Comparison of ENCODE assay signal across 11 cellular contexts in the genomic region with DNA sequence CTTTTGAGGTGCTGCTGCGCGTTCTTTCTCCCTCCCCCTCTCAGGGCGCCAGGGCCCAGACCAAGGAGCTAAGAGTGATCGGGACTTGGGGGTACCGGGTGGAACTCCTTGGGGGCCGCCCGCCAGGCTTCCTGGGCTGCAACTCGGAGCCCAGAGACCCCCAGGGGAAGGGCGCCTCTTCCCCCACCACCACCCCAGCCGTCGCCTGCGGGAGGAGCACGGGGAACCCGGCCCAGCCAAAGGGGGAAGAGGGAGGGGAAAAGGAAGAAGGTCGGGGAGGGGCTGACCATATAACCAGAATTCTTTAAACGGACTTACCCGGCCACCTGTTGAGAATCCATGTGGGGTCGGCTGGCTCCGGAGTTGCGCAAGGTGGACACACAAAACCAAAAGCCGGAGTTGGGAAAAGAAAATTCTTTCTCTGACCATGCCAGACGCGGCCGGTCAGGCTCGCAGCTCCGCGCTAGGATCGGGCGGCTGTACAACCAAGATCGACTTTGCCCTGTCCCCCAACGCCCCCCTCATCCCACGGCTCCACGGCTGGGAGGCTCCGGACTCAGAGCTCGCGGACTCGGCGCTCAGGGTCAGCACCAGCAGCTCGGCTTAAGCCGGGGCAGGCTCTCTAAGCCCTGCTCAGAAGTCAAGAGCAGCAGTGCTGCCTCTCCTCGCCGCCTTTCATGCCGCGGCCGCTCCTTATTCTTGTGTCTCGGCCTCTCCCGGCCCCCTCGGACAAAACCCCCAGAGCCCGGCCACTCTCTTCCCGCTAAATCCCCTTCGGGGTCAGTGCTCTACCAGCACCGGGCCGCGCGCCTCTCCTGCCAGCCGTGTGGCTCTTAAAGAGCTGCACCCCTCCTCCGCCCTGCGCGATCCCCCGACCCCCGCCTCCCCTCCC. TPM values are rescaled to one million over a fixed set of nuclear protein-coding genes. Genes with fewer than 3 reads are reported as not detected.
A peak's percentile ranks its signal among the peaks of the same experiment; 100 is the strongest.
DNase-seq lines count a peak whose midpoint lies in the region; ATAC-seq lines count a peak whose summit lies in the region.
"Had no signal": no experiment of that assay in that cellular context is flagged by ENCODE, and none has a peak within 500 bp of the region (broad histone marks: within the 10 kb centered on the region; RNA-seq: fewer than 3 reads in every experiment).

No MANE protein-coding gene starts in this region.

- H3K4me3 Mint-ChIP-seq in activated naive CD8-positive, alpha-beta T cell treated with anti-CD3 and anti-CD28 coated beads for 36 hours, result peak overlapping the region; percentile 40
- H3K4me3 Mint-ChIP-seq in activated naive CD8-positive, alpha-beta T cell treated with anti-CD3 and anti-CD28 coated beads, Interleukin-2, amount 50 U/mL, for 24 hours, result no peak overlapping the region
- H3K4me3 Mint-ChIP-seq in stimulated activated naive B cell treated with anti-CD40 and anti-IgM and Interleukin-4, amounts not matched to agents 10 μg/mL and 1 μg/mL and 100 μg/mL, for 72 hours, result peak overlapping the region; percentile 72 to 77
- H3K4me3 Mint-ChIP-seq: CD4-positive, CD25-positive, alpha-beta regulatory T cell had no signal

- H3K27me3 ChIP-seq in NT2/D1 (ENCODE audit: insufficient read depth, insufficient read length) (peaks cover 95% of the 10 kb centered on the region), iPS DF 6.9 (ENCODE audit: control insufficient read depth, insufficient read depth, low read length) (peaks cover 84% of the 10 kb centered on the region)

- H3K27me3 Mint-ChIP-seq in activated naive CD8-positive, alpha-beta T cell treated with anti-CD3 and anti-CD28 coated beads for 36 hours, result peaks cover 91% of the 10 kb centered on the region
- peaks cover 84% of the 10 kb centered on the region for H3K27me3 Mint-ChIP-seq in activated naive CD8-positive, alpha-beta T cell treated with anti-CD3 and anti-CD28 coated beads, Interleukin-2, amount 50 U/mL, for 24 hours
- H3K27me3 Mint-ChIP-seq in stimulated activated naive B cell treated with anti-CD40 and anti-IgM and Interleukin-4, amounts not matched to agents 10 μg/mL and 1 μg/mL and 100 μg/mL, for 72 hours, result peaks cover 78 to 96% of the 10 kb centered on the region in 2 donors

- no peak overlapping the region for H3K27ac ChIP-seq in iPS DF 6.9 (ENCODE audit: low read length)

- H3K9me3 ChIP-seq in NT2/D1 (ENCODE audit: insufficient read depth, low read length) (no peaks in the 10 kb centered on the region), iPS DF 6.9 (ENCODE audit: control insufficient read depth, insufficient read depth, low read length) (no peaks in the 10 kb centered on the region)

- H3K4me1 Mint-ChIP-seq in activated naive CD8-positive, alpha-beta T cell treated with anti-CD3 and anti-CD28 coated beads for 36 hours, result peaks cover 29% of the 10 kb centered on the region
- H3K4me1 Mint-ChIP-seq in activated naive CD8-positive, alpha-beta T cell treated with anti-CD3 and anti-CD28 coated beads, Interleukin-2, amount 50 U/mL, for 24 hours, result peaks cover 25% of the 10 kb centered on the region
- peaks cover 44 to 81% of the 10 kb centered on the region in 2 donors for H3K4me1 Mint-ChIP-seq in stimulated activated naive B cell treated with anti-CD40 and anti-IgM and Interleukin-4, amounts not matched to agents 10 μg/mL and 1 μg/mL and 100 μg/mL, for 72 hours

- H3K4me1 ChIP-seq in NT2/D1 (ENCODE audit: insufficient read depth, insufficient read length) (peaks cover 16% of the 10 kb centered on the region), iPS DF 6.9 (ENCODE audit: control insufficient read depth, insufficient read depth, low read length) (peaks cover 11% of the 10 kb centered on the region)

- H3K36me3 ChIP-seq in NT2/D1 (ENCODE audit: insufficient read depth, insufficient read length, low read length) (no peaks in the 10 kb centered on the region), iPS DF 6.9 (ENCODE audit: control insufficient read depth, insufficient read depth, low read length) (no peaks in the 10 kb centered on the region)

- no peak overlapping the region for H3K9ac ChIP-seq in NT2/D1 (ENCODE audit: insufficient read length, low read depth)

- ATAC-seq in activated naive CD8-positive, alpha-beta T cell treated with anti-CD3 and anti-CD28 coated beads, Interleukin-2, amount 50 U/mL, for 24 hours, result no peak
- ATAC-seq in stimulated activated naive B cell treated with anti-CD40 and anti-IgM and Interleukin-4, amounts not matched to agents 10 μg/mL and 1 μg/mL and 100 μg/mL, for 72 hours (replicated peaks), result no peak
- no peak for ATAC-seq in HG03457 (IDR thresholded peaks at IDR 0.05; ENCODE audit: unreplicated experiment)

- DNase-seq in activated naive CD8-positive, alpha-beta T cell treated with anti-CD3 and anti-CD28 coated beads for 36 hours, result no peak
- no peak for DNase-seq in activated naive CD8-positive, alpha-beta T cell treated with anti-CD3 and anti-CD28 coated beads, Interleukin-2, amount 50 U/mL, for 24 hours
- DNase-seq in NT2/D1 (ENCODE audit: low read depth, low spot score) (no peak), iPS DF 6.9 (ENCODE audit: low read depth, low spot score) (no peak), NCI-H526 treated with DMSO at 0.1 percent for 48 hours (lab: John Stamatoyannopoulos, UW) (no peak)
- no peak for DNase-seq in stimulated activated naive B cell treated with anti-CD40 and anti-IgM and Interleukin-4, amounts not matched to agents 10 μg/mL and 1 μg/mL and 100 μg/mL, for 72 hours
- DNase-seq in stimulated activated naive CD4-positive, alpha-beta T cell (lab: John Stamatoyannopoulos, UW), result no peak
- DNase-seq: CD4-positive, CD25-positive, alpha-beta regulatory T cell; erythroblast had no signal

- no CpG with 5 or more reads among the region's 61 CpGs for WGBS in iPS DF 6.9 (ENCODE audit: insufficient coverage, insufficient read length)

- H3K36me3 Mint-ChIP-seq in activated naive CD8-positive, alpha-beta T cell treated with anti-CD3 and anti-CD28 coated beads for 36 hours, result no peaks in the 10 kb centered on the region
- no peaks in the 10 kb centered on the region for H3K36me3 Mint-ChIP-seq in activated naive CD8-positive, alpha-beta T cell treated with anti-CD3 and anti-CD28 coated beads, Interleukin-2, amount 50 U/mL, for 24 hours (ENCODE audit: low read depth)
- H3K36me3 Mint-ChIP-seq in stimulated activated naive B cell treated with anti-CD40 and anti-IgM and Interleukin-4, amounts not matched to agents 10 μg/mL and 1 μg/mL and 100 μg/mL, for 72 hours, result peaks cover 4% of the 10 kb centered on the region in 2 donors
- H3K36me3 Mint-ChIP-seq: CD4-positive, CD25-positive, alpha-beta regulatory T cell had no signal

- H3K27ac Mint-ChIP-seq in activated naive CD8-positive, alpha-beta T cell treated with anti-CD3 and anti-CD28 coated beads for 36 hours, result no peak overlapping the region
- no peak overlapping the region for H3K27ac Mint-ChIP-seq in activated naive CD8-positive, alpha-beta T cell treated with anti-CD3 and anti-CD28 coated beads, Interleukin-2, amount 50 U/mL, for 24 hours
- peak overlapping the region; percentile 91 for H3K27ac Mint-ChIP-seq in stimulated activated naive B cell treated with anti-CD40 and anti-IgM and Interleukin-4, amounts not matched to agents 10 μg/mL and 1 μg/mL and 100 μg/mL, for 72 hours
- H3K27ac Mint-ChIP-seq: CD4-positive, CD25-positive, alpha-beta regulatory T cell had no signal

- H3K4me3 ChIP-seq in NT2/D1 (ENCODE audit: insufficient read length, low read depth) (peak overlapping the region; percentile 8), iPS DF 6.9 (ENCODE audit: low read length) (peak overlapping the region; percentile 8; the same call in 1 of the 2 replicates)

- no peaks in the 10 kb centered on the region for H3K9me3 Mint-ChIP-seq in activated naive CD8-positive, alpha-beta T cell treated with anti-CD3 and anti-CD28 coated beads for 36 hours
- no peaks in the 10 kb centered on the region for H3K9me3 Mint-ChIP-seq in activated naive CD8-positive, alpha-beta T cell treated with anti-CD3 and anti-CD28 coated beads, Interleukin-2, amount 50 U/mL, for 24 hours
- peaks cover 0 to 4% of the 10 kb centered on the region in 2 donors for H3K9me3 Mint-ChIP-seq in stimulated activated naive B cell treated with anti-CD40 and anti-IgM and Interleukin-4, amounts not matched to agents 10 μg/mL and 1 μg/mL and 100 μg/mL, for 72 hours

RNA-seq across cellular contexts. Expression of gene SIX3, which starts 6.3 kb away (rescaled TPM):
- total RNA-seq in activated naive CD8-positive, alpha-beta T cell treated with anti-CD3 and anti-CD28 coated beads for 36 hours, result not detected
- total RNA-seq: CD4-positive, CD25-positive, alpha-beta regulatory T cell; T-helper 1 cell treated with Interleukin-12 subunit alpha and Interleukin-12 subunit beta and Interleukin-4 antibody, amounts not matched to agents 30 ng/mL and 1 ng/mL, for 36 hours had no signal
